ENCODE assay signal across 1 cellular context in the genomic region with DNA sequence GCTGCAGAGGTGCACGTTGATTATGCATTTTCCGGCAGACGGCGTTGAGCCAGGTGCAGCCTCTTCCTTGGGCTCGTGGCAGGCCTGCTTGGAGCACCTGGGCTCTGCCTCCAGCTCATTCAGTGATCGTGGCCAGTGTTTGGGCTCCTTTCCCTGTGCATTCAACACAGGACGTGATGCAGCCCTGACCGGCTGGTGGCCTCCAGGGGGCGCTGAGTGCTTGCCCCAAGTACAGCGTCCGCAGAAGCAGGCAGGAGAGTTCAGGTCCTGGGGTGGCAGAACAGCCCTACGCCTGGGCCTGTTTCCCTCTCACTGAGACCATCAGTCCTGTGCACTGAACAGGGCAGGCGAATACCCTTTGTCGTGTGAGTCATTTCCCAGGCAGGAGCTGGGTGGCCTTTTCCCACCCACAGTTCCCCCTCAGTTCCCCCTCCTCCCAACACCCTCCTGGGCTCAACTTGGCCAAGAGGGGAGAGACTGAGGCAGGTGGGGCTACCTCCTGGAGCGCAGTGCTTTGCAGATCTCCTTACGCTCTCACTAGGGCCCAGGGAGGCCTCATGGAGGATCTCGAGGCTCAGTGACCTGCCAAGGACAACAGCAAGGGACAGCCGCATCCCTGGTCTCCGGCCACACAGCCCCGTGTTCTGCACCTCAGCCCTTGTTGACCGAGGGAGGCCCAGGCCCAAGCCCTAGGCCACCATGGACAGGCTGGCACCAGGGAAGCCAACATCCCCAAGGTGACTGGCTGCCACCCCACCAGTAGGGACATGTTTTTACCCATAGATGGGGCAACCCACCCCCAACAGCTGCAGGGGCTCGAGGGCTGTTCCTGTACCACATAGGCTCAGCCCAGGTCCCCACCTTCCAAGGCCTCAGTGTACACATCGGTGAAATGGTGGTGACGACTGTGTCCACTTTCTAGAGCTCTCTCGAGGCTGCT.
TF ChIP-seq lines count a peak whose summit lies in the region.

No MANE protein-coding gene starts in this region.

TF ChIP-seq in HepG2, 621 proteins besides CTCF, POLR2A, EP300 and RAD21 (continued from another document and continues in another):
- TF ChIP-seq, protein P1, sequence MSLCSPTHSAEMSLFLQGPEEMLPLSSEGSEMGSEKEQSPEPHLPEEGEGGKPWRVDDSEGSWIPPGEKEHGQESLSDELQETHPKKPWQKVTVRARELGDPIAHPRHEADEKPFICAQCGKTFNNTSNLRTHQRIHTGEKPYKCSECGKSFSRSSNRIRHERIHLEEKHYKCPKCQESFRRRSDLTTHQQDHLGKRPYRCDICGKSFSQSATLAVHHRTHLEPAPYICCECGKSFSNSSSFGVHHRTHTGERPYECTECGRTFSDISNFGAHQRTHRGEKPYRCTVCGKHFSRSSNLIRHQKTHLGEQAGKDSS (CRISPR knock-in tag; IDR thresholded peaks at IDR 0.05; ENCODE audit: borderline replicate concordance, low read depth) = peak; percentile 33; the same call in 1 of the 2 replicates
- TF ChIP-seq SAFB2 (CRISPR knock-in tag; IDR thresholded peaks at IDR 0.05; ENCODE audit: borderline replicate concordance, low read depth) = no peak
- no peak for TF ChIP-seq NPAS2 (CRISPR knock-in tag; IDR thresholded peaks at IDR 0.05; ENCODE audit: borderline replicate concordance)
- no peak for TF ChIP-seq ZNF446 (CRISPR knock-in tag; IDR thresholded peaks at IDR 0.05)
- no peak for TF ChIP-seq CHD4 (IDR thresholded peaks at IDR 0.05; ENCODE audit: borderline replicate concordance, low read length)
- TF ChIP-seq, protein P2, sequence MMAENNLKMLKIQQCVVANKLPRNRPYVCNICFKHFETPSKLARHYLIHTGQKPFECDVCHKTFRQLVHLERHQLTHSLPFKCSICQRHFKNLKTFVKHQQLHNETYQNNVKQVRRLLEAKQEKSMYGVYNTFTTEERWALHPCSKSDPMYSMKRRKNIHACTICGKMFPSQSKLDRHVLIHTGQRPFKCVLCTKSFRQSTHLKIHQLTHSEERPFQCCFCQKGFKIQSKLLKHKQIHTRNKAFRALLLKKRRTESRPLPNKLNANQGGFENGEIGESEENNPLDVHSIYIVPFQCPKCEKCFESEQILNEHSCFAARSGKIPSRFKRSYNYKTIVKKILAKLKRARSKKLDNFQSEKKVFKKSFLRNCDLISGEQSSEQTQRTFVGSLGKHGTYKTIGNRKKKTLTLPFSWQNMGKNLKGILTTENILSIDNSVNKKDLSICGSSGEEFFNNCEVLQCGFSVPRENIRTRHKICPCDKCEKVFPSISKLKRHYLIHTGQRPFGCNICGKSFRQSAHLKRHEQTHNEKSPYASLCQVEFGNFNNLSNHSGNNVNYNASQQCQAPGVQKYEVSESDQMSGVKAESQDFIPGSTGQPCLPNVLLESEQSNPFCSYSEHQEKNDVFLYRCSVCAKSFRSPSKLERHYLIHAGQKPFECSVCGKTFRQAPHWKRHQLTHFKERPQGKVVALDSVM (CRISPR knock-in tag; IDR thresholded peaks at IDR 0.05) = no peak
- TF ChIP-seq ZNF205 (CRISPR knock-in tag; IDR thresholded peaks at IDR 0.05) = peak; percentile 49; the same call in 1 of the 2 replicates
- TF ChIP-seq, protein P3, sequence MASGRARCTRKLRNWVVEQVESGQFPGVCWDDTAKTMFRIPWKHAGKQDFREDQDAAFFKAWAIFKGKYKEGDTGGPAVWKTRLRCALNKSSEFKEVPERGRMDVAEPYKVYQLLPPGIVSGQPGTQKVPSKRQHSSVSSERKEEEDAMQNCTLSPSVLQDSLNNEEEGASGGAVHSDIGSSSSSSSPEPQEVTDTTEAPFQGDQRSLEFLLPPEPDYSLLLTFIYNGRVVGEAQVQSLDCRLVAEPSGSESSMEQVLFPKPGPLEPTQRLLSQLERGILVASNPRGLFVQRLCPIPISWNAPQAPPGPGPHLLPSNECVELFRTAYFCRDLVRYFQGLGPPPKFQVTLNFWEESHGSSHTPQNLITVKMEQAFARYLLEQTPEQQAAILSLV (CRISPR knock-in tag; IDR thresholded peaks at IDR 0.05; ENCODE audit: borderline replicate concordance) = no peak
- TF ChIP-seq POLR2G (IDR thresholded peaks at IDR 0.05; ENCODE audit: low read depth, low read length) = no peak
- no peak for TF ChIP-seq MEIS2 (CRISPR knock-in tag; IDR thresholded peaks at IDR 0.05)
- no peak for TF ChIP-seq ZNF451 (CRISPR knock-in tag; IDR thresholded peaks at IDR 0.05)
- no peak for TF ChIP-seq HDAC1 (CRISPR knock-in tag; IDR thresholded peaks at IDR 0.05)
- peak; percentile 22; the same call in 1 of the 2 replicates for TF ChIP-seq ZNF292 (CRISPR knock-in tag; IDR thresholded peaks at IDR 0.05; ENCODE audit: borderline replicate concordance, low read depth)
- TF ChIP-seq ZKSCAN8 (CRISPR knock-in tag; IDR thresholded peaks at IDR 0.05; ENCODE audit: borderline replicate concordance) = no peak
- TF ChIP-seq PAWR (CRISPR knock-in tag; IDR thresholded peaks at IDR 0.05; ENCODE audit: borderline replicate concordance) = no peak
- TF ChIP-seq HMG20B (CRISPR knock-in tag; conservative IDR thresholded peaks at IDR 0.05) = no peak
- no peak for TF ChIP-seq ZSCAN29 (CRISPR knock-in tag; conservative IDR thresholded peaks at IDR 0.05)
- 0 out of 2 replicates have a peak, but pooled peaks have one; percentile 22 for TF ChIP-seq MIER2 (CRISPR knock-in tag; IDR thresholded peaks at IDR 0.05)
- no peak for TF ChIP-seq KDM6A (CRISPR knock-in tag; IDR thresholded peaks at IDR 0.05; ENCODE audit: low read depth)
- TF ChIP-seq ZBTB34 (CRISPR knock-in tag; IDR thresholded peaks at IDR 0.05) = no peak
- no peak for TF ChIP-seq NCOA1 (CRISPR knock-in tag; IDR thresholded peaks at IDR 0.05)
- no peak for TF ChIP-seq ZNF430 (CRISPR knock-in tag; IDR thresholded peaks at IDR 0.05)
- TF ChIP-seq ZC3H13 (CRISPR knock-in tag; IDR thresholded peaks at IDR 0.05) = no peak
- no peak for TF ChIP-seq TCF12 (IDR thresholded peaks at IDR 0.05)
- TF ChIP-seq TCF12 (CRISPR knock-in tag; IDR thresholded peaks at IDR 0.05) = no peak
- no peak for TF ChIP-seq CBX5 (CRISPR knock-in tag; IDR thresholded peaks at IDR 0.05; ENCODE audit: borderline replicate concordance)
- TF ChIP-seq MYNN (CRISPR knock-in tag; IDR thresholded peaks at IDR 0.05; ENCODE audit: low read depth) = no peak
- TF ChIP-seq MBD4 (IDR thresholded peaks at IDR 0.05; ENCODE audit: borderline replicate concordance, low read length) = no peak
- no peak for TF ChIP-seq ZNF296 (CRISPR knock-in tag; conservative IDR thresholded peaks at IDR 0.05)
- TF ChIP-seq, protein P4, sequence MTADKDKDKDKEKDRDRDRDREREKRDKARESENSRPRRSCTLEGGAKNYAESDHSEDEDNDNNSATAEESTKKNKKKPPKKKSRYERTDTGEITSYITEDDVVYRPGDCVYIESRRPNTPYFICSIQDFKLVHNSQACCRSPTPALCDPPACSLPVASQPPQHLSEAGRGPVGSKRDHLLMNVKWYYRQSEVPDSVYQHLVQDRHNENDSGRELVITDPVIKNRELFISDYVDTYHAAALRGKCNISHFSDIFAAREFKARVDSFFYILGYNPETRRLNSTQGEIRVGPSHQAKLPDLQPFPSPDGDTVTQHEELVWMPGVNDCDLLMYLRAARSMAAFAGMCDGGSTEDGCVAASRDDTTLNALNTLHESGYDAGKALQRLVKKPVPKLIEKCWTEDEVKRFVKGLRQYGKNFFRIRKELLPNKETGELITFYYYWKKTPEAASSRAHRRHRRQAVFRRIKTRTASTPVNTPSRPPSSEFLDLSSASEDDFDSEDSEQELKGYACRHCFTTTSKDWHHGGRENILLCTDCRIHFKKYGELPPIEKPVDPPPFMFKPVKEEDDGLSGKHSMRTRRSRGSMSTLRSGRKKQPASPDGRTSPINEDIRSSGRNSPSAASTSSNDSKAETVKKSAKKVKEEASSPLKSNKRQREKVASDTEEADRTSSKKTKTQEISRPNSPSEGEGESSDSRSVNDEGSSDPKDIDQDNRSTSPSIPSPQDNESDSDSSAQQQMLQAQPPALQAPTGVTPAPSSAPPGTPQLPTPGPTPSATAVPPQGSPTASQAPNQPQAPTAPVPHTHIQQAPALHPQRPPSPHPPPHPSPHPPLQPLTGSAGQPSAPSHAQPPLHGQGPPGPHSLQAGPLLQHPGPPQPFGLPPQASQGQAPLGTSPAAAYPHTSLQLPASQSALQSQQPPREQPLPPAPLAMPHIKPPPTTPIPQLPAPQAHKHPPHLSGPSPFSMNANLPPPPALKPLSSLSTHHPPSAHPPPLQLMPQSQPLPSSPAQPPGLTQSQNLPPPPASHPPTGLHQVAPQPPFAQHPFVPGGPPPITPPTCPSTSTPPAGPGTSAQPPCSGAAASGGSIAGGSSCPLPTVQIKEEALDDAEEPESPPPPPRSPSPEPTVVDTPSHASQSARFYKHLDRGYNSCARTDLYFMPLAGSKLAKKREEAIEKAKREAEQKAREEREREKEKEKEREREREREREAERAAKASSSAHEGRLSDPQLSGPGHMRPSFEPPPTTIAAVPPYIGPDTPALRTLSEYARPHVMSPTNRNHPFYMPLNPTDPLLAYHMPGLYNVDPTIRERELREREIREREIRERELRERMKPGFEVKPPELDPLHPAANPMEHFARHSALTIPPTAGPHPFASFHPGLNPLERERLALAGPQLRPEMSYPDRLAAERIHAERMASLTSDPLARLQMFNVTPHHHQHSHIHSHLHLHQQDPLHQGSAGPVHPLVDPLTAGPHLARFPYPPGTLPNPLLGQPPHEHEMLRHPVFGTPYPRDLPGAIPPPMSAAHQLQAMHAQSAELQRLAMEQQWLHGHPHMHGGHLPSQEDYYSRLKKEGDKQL (CRISPR knock-in tag; IDR thresholded peaks at IDR 0.05; ENCODE audit: low read depth) = no peak
- 0 out of 2 replicates have a peak, but pooled peaks have one; percentile 22 for TF ChIP-seq FOXA3 (CRISPR knock-in tag; IDR thresholded peaks at IDR 0.05)
- TF ChIP-seq, protein P5, sequence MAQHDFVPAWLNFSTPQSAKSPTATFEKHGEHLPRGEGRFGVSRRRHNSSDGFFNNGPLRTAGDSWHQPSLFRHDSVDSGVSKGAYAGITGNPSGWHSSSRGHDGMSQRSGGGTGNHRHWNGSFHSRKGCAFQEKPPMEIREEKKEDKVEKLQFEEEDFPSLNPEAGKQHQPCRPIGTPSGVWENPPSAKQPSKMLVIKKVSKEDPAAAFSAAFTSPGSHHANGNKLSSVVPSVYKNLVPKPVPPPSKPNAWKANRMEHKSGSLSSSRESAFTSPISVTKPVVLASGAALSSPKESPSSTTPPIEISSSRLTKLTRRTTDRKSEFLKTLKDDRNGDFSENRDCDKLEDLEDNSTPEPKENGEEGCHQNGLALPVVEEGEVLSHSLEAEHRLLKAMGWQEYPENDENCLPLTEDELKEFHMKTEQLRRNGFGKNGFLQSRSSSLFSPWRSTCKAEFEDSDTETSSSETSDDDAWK (CRISPR knock-in tag; IDR thresholded peaks at IDR 0.05) = no peak
- TF ChIP-seq ZSCAN22 (CRISPR knock-in tag; IDR thresholded peaks at IDR 0.05) = no peak
- no peak for TF ChIP-seq LCORL (IDR thresholded peaks at IDR 0.05)
- TF ChIP-seq LCORL (CRISPR knock-in tag; IDR thresholded peaks at IDR 0.05) = no peak
- no peak for TF ChIP-seq MED8 (CRISPR knock-in tag; IDR thresholded peaks at IDR 0.05; ENCODE audit: insufficient replicate concordance)
- TF ChIP-seq REST (IDR thresholded peaks at IDR 0.05; ENCODE audit: borderline replicate concordance in 1 of 2, low read depth in 1 of 2, low read length in 2 of 2) = no peak
- TF ChIP-seq, protein P6, sequence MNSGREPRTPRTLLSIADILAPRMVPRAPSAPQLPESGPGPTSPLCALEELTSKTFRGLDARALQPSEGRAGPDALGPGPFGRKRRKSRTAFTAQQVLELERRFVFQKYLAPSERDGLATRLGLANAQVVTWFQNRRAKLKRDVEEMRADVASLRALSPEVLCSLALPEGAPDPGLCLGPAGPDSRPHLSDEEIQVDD (CRISPR knock-in tag; IDR thresholded peaks at IDR 0.05; ENCODE audit: borderline replicate concordance) = no peak
- TF ChIP-seq TBL1XR1 (IDR thresholded peaks at IDR 0.05; ENCODE audit: borderline replicate concordance, low read length, partially characterized antibody) = no peak
- no peak for TF ChIP-seq PLRG1 (conservative IDR thresholded peaks at IDR 0.05)
- no peak for TF ChIP-seq SNAPC5 (CRISPR knock-in tag; IDR thresholded peaks at IDR 0.05; ENCODE audit: borderline replicate concordance)
- no peak for TF ChIP-seq ZZZ3 (CRISPR knock-in tag; IDR thresholded peaks at IDR 0.05; ENCODE audit: borderline replicate concordance)
